28 cellular contexts compared by ENCODE assay signal in the genomic region with DNA sequence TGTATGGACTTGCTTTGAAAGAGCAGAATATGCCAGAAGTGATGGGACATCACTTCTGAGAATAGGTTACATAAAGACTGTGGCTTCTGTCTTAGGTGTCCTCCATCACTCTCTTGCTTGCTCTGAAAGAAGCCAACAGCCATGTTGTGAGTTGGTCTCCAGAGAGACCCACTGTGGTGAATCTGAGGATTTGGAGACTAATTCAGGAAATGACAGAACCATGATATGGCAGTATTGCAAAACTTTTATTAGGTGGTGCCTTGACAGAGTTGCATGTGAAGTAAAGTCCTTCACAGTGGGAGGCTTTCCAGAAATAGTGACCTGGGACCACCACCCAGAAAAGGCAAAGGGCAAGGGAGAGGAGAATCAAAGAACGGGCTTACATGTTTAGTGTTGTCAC.
"Had no signal": no experiment of that assay in that cellular context is flagged by ENCODE, and none has a peak within 500 bp of the region (broad histone marks: within the 10 kb centered on the region; RNA-seq: fewer than 3 reads in every experiment).

No MANE protein-coding gene starts in this region.

- DNase-seq: activated B cell treated with CpG ODN at 0.5 μM for 24 hours; activated CD4-positive, alpha-beta T cell treated with anti-CD3 and anti-CD28 coated beads, Interleukin-2, amount 50 U/mL, for 1 hour; activated CD8-positive, alpha-beta T cell treated with anti-CD3 and anti-CD28 coated beads, Interleukin-2, amount 10 ng/mL, durations not matched to agents 7 days and 5 days; activated naive CD4-positive, alpha-beta T cell; activated T-cell treated with anti-CD3 and anti-CD28 coated beads for 4 hours; activated T-cell treated with anti-CD3 and anti-CD28 coated beads, Interleukin-2, amount 50 U/mL, for 72 hours; colonic mucosa; effector CD8-positive, alpha-beta T cell; heart left ventricle; hypothalamus; immature natural killer cell; kidney; left colon; midbrain; naive thymus-derived CD4-positive, alpha-beta T cell; ovary; right lobe of liver; stimulated activated CD4-positive, alpha-beta T cell treated with anti-CD3 and anti-CD28 coated beads, Interleukin-12 subunit alpha, Interleukin-12 subunit beta, amount 100 ng/mL, for 4 hours; stimulated activated CD4-positive, alpha-beta T cell treated with anti-CD3 and anti-CD28 coated beads, Interleukin-4, amount 100 ng/mL, for 24 hours; trophoblast cell had no signal

- H3K27ac ChIP-seq: colonic mucosa, heart left ventricle, ovary, right lobe of liver, thoracic aorta had no signal

- H3K4me1 ChIP-seq: colonic mucosa, heart left ventricle, right lobe of liver had no signal

- H3K9me3 Mint-ChIP-seq: activated B cell treated with CpG ODN at 0.5 μM for 24 hours; stimulated activated naive CD8-positive, alpha-beta T cell treated with anti-CD3 and anti-CD28 coated beads, Interleukin-15, Interleukin-2, amounts not matched to agents 100 ng/mL and 50 ng/mL, for 24 hours had no signal

- FAIRE-seq: endometrium, kidney, urothelium cell line had no signal

- H3K36me3 ChIP-seq: colonic mucosa, heart left ventricle, ovary, right lobe of liver, thoracic aorta had no signal

- H3K4me1 Mint-ChIP-seq: activated B cell treated with CpG ODN at 0.5 μM for 24 hours; immature natural killer cell; memory B cell; stimulated activated effector memory CD8-positive, alpha-beta T cell treated with anti-CD3 and anti-CD28 coated beads, Interleukin-12 subunit alpha, Interleukin-12 subunit beta, amount 100 ng/mL, for 72 hours had no signal

- ATAC-seq: activated CD8-positive, alpha-beta T cell treated with anti-CD3 and anti-CD28 coated beads, Interleukin-2, amount 10 ng/mL, durations not matched to agents 7 days and 5 days; activated naive CD4-positive, alpha-beta T cell treated with anti-CD3 and anti-CD28 coated beads, Interleukin-2, amount 50 U/mL, for 72 hours; activated T-cell treated with anti-CD3 and anti-CD28 coated beads, Interleukin-2, amount 50 U/mL, for 72 hours; heart left ventricle; left colon; naive thymus-derived CD4-positive, alpha-beta T cell; right lobe of liver; stimulated activated effector memory CD8-positive, alpha-beta T cell treated with anti-CD3 and anti-CD28 coated beads, Interleukin-12 subunit alpha, Interleukin-12 subunit beta, amount 100 ng/mL, for 72 hours had no signal

- H3K27me3 Mint-ChIP-seq: activated B cell treated with CpG ODN at 0.5 μM for 24 hours; memory B cell; naive thymus-derived CD4-positive, alpha-beta T cell; progenitor cell of endocrine pancreas; stimulated activated naive CD8-positive, alpha-beta T cell treated with anti-CD3 and anti-CD28 coated beads, Interleukin-15, Interleukin-2, amounts not matched to agents 100 ng/mL and 50 ng/mL, for 24 hours had no signal

- H3K27ac Mint-ChIP-seq: activated B cell treated with CpG ODN at 0.5 μM for 24 hours; activated CD8-positive, alpha-beta T cell treated with anti-CD3 and anti-CD28 coated beads, Interleukin-2, amount 10 ng/mL, durations not matched to agents 7 days and 5 days; activated naive CD4-positive, alpha-beta T cell treated with anti-CD3 and anti-CD28 coated beads, Interleukin-2, amount 50 U/mL, for 72 hours; activated T-cell treated with anti-CD3 and anti-CD28 coated beads, Interleukin-2, amount 50 U/mL, for 72 hours; immature natural killer cell; memory B cell; naive thymus-derived CD4-positive, alpha-beta T cell; progenitor cell of endocrine pancreas; stimulated activated effector memory CD8-positive, alpha-beta T cell treated with anti-CD3 and anti-CD28 coated beads, Interleukin-12 subunit alpha, Interleukin-12 subunit beta, amount 100 ng/mL, for 72 hours; stimulated activated naive CD8-positive, alpha-beta T cell treated with anti-CD3 and anti-CD28 coated beads, Interleukin-15, Interleukin-2, amounts not matched to agents 100 ng/mL and 50 ng/mL, for 24 hours had no signal

- H3K27me3 ChIP-seq: colonic mucosa, heart left ventricle, ovary, right lobe of liver had no signal

- H3K9me3 ChIP-seq: colonic mucosa, heart left ventricle, ovary, right lobe of liver, thoracic aorta had no signal

- H3K4me3 ChIP-seq: colonic mucosa, heart left ventricle, ovary, right lobe of liver, thoracic aorta had no signal

- H3K36me3 Mint-ChIP-seq: activated naive CD4-positive, alpha-beta T cell treated with anti-CD3 and anti-CD28 coated beads, Interleukin-2, amount 50 U/mL, for 72 hours; memory B cell; naive thymus-derived CD4-positive, alpha-beta T cell; stimulated activated effector memory CD8-positive, alpha-beta T cell treated with anti-CD3 and anti-CD28 coated beads, Interleukin-12 subunit alpha, Interleukin-12 subunit beta, amount 100 ng/mL, for 72 hours had no signal

- H3K4me3 Mint-ChIP-seq: activated B cell treated with CpG ODN at 0.5 μM for 24 hours; activated CD8-positive, alpha-beta T cell treated with anti-CD3 and anti-CD28 coated beads, Interleukin-2, amount 10 ng/mL, durations not matched to agents 7 days and 5 days; activated T-cell treated with anti-CD3 and anti-CD28 coated beads, Interleukin-2, amount 50 U/mL, for 72 hours; immature natural killer cell; memory B cell; naive thymus-derived CD4-positive, alpha-beta T cell; stimulated activated effector memory CD8-positive, alpha-beta T cell treated with anti-CD3 and anti-CD28 coated beads, Interleukin-12 subunit alpha, Interleukin-12 subunit beta, amount 100 ng/mL, for 72 hours; stimulated activated naive CD8-positive, alpha-beta T cell treated with anti-CD3 and anti-CD28 coated beads, Interleukin-15, Interleukin-2, amounts not matched to agents 100 ng/mL and 50 ng/mL, for 24 hours had no signal
